ENCODE assay signal across 22 cellular contexts in the genomic region with DNA sequence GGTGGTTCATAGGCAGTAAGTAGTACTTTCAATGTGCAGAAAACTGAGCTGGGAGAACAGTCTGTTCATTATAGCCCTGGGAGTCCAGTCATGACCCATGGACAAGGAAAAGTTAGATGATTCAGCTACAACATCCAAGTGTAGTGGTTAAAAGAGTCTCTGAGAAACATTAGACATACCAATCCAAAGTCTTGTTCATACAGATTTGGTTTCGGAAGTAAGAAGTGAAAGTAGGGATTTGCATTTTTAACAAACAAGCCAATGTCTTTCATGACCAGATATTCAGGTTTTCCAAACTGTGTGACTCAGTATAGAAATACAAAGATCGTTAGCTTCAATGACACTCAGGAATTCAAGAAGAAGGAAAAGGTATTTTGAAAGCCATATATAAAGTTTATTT.
"Had no signal": no experiment of that assay in that cellular context is flagged by ENCODE, and none has a peak within 500 bp of the region (broad histone marks: within the 10 kb centered on the region; RNA-seq: fewer than 3 reads in every experiment).

No MANE protein-coding gene starts in this region.

- H3K36me3 ChIP-seq: left ventricle myocardium inferior, ovary, tibial nerve, uterus had no signal

- ATAC-seq: mucosa of descending colon; naive thymus-derived CD4-positive, alpha-beta T cell; natural killer cell treated with Interleukin-12 subunit alpha and Interleukin-12 subunit beta and Interleukin-15 and Interleukin-18, amount 100 ng/mL, for 72 hours; right cardiac atrium; sciatic nerve; stimulated activated effector memory CD8-positive, alpha-beta T cell treated with anti-CD3 and anti-CD28 coated beads, Interleukin-12 subunit alpha, Interleukin-12 subunit beta, amount 100 ng/mL, for 72 hours had no signal

- H3K27ac ChIP-seq: left ventricle myocardium inferior, ovary, skin epidermis, tibial nerve, uterus had no signal

- H3K4me1 ChIP-seq: left ventricle myocardium inferior, tibial nerve, uterus had no signal

- DNase-seq: hypothalamus; immature natural killer cell; left ventricle myocardium inferior; midbrain; mucosa of descending colon; naive thymus-derived CD4-positive, alpha-beta T cell; ovary; retina; right cardiac atrium; stimulated activated CD4-positive, alpha-beta T cell treated with anti-CD3 and anti-CD28 coated beads, Interleukin-12 subunit alpha, Interleukin-12 subunit beta, amount 100 ng/mL, for 4 hours; stimulated activated CD4-positive, alpha-beta T cell treated with anti-CD3 and anti-CD28 coated beads, Interleukin-15, amount 100 ng/mL, for 24 hours; stimulated activated CD4-positive, alpha-beta T cell treated with anti-CD3 and anti-CD28 coated beads, Interleukin-2, amount 100 ng/mL, for 24 hours; stimulated activated CD4-positive, alpha-beta T cell treated with anti-CD3 and anti-CD28 coated beads, Interleukin-4, amount 100 ng/mL, for 24 hours; stimulated activated naive CD4-positive, alpha-beta T cell; uterus had no signal

- FAIRE-seq: islet of Langerhans had no signal

- H3K9me3 ChIP-seq: ovary, uterus had no signal

- H3K27me3 ChIP-seq: ovary, tibial nerve, uterus had no signal

- H3K4me3 ChIP-seq: left ventricle myocardium inferior, lung, mucosa of descending colon, ovary, skin epidermis, tibial nerve, uterus had no signal
